ENCODE assay signal across 22 cellular contexts in genomic region chr5:143083006-143083405, GRCh38.
DNase-seq lines count a peak whose midpoint lies in the region; FAIRE-seq and TF ChIP-seq lines count a peak whose summit lies in the region.
"Had no signal": no experiment of that assay in that cellular context is flagged by ENCODE, and none has a peak within 500 bp of the region (broad histone marks: within the 10 kb centered on the region; RNA-seq: fewer than 3 reads in every experiment).

No MANE protein-coding gene starts in this region.

- H3K36me3 ChIP-seq in BE2C: no peaks in the 10 kb centered on the region
- H3K36me3 ChIP-seq: HAP-1, Peyer's patch had no signal

- H3K4me3 ChIP-seq in BE2C (ENCODE audit: low read depth, low read length): no peak overlapping the region
- H3K4me3 ChIP-seq: HAP-1, Peyer's patch had no signal

- peaks cover 6% of the 10 kb centered on the region for H3K4me1 ChIP-seq in BE2C
- H3K4me1 ChIP-seq: HAP-1 had no signal

- FAIRE-seq in islet of Langerhans (lab: Jason Lieb, UNC): peak; percentile 51
- FAIRE-seq: GM18507 had no signal

- no peaks in the 10 kb centered on the region for H3K9me3 ChIP-seq in BE2C
- H3K9me3 ChIP-seq: Caco-2, HAP-1, Peyer's patch, SK-N-SH had no signal

- DNase-seq in M059J (ENCODE audit: low read depth) (peak; percentile 35), dermis blood vessel endothelial cell (peak; percentile 67), NCI-H2227 treated with DMSO at 0.1 percent for 48 hours (lab: John Stamatoyannopoulos, UW) (no peak), BE2C (no peak), SHP77 treated with DMSO at 0.1 percent for 48 hours (lab: John Stamatoyannopoulos, UW) (no peak)
- no peak for DNase-seq in stimulated activated naive CD4-positive, alpha-beta T cell (lab: John Stamatoyannopoulos, UW)
- DNase-seq: Caco-2; CD8-positive, alpha-beta T cell; DMS79 treated with DMSO at 0.1 percent for 48 hours; GOT3; NCI-H1048; NCI-H1417; NCI-H1694; NCI-H2029 treated with DMSO at 0.1 percent for 48 hours; NCI-H526 treated with DMSO at 0.1 percent for 48 hours; Peyer's patch; SIG-M5; SK-N-SH; SW 1271 had no signal

- TF ChIP-seq CTCF in BE2C (IDR thresholded peaks at IDR 0.05; ENCODE audit: low read depth, low read length): no peak

- H3K27me3 ChIP-seq in BE2C: no peaks in the 10 kb centered on the region
- H3K27me3 ChIP-seq: Peyer's patch had no signal

Comparison
In these comparisons a context has a peak if more than half of its experiments do, and no peak if none do; other contexts are left out.
1. DNase-seq: peak in M059J (single experiment) and dermis blood vessel endothelial cell (single experiment); none in NCI-H2227 treated with DMSO at 0.1 percent for 48 hours (single experiment), BE2C (single experiment), stimulated activated naive CD4-positive, alpha-beta T cell (0 of 6) and SHP77 treated with DMSO at 0.1 percent for 48 hours (single experiment).